Comparison of ENCODE assay signal across 1 cellular context in genomic region chr9:35954942-35955546, GRCh38.
TF ChIP-seq lines count a peak whose summit lies in the region.

No MANE protein-coding gene starts in this region.

TF ChIP-seq in HepG2, 621 proteins besides CTCF, POLR2A, EP300 and RAD21:
- TF ChIP-seq ZSCAN31 (CRISPR knock-in tag; IDR thresholded peaks at IDR 0.05; ENCODE audit: low read depth): no peak
- peak; percentile 46; the same call in 1 of the 2 replicates for TF ChIP-seq SMC3 (IDR thresholded peaks at IDR 0.05; ENCODE audit: low read length)
- peak; percentile 71 for TF ChIP-seq STAG1 (CRISPR knock-in tag; IDR thresholded peaks at IDR 0.05)
